1 cellular context compared by ENCODE assay signal in the genomic region with DNA sequence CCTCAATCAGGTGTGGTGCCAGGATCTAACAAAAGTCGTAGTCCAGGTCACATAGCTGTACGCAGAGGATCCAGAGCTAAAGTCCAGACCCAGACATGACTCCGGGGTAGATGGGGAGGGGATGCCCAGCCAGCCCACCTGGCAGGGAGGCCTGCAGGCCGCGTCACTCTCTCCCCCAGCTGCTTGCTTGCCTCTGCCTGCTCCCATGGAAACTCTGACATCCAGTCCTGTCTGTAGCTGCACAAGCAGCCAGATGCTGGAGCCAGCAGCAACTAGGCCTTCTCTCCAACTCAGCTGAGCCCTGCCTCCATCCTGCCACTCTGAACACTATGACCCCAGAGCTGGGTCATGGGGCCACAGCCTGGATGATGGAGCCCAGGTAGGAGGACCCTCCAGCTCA.
TF ChIP-seq lines count a peak whose summit lies in the region.

No MANE protein-coding gene starts in this region.

TF ChIP-seq in IMR-90, 13 proteins besides CTCF, POLR2A, EP300 and RAD21:
- TF ChIP-seq, protein P1, sequence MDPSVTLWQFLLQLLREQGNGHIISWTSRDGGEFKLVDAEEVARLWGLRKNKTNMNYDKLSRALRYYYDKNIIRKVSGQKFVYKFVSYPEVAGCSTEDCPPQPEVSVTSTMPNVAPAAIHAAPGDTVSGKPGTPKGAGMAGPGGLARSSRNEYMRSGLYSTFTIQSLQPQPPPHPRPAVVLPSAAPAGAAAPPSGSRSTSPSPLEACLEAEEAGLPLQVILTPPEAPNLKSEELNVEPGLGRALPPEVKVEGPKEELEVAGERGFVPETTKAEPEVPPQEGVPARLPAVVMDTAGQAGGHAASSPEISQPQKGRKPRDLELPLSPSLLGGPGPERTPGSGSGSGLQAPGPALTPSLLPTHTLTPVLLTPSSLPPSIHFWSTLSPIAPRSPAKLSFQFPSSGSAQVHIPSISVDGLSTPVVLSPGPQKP (IDR thresholded peaks at IDR 0.05; ENCODE audit: borderline replicate concordance, low read depth, low read length) = no peak
- TF ChIP-seq, protein P2, sequence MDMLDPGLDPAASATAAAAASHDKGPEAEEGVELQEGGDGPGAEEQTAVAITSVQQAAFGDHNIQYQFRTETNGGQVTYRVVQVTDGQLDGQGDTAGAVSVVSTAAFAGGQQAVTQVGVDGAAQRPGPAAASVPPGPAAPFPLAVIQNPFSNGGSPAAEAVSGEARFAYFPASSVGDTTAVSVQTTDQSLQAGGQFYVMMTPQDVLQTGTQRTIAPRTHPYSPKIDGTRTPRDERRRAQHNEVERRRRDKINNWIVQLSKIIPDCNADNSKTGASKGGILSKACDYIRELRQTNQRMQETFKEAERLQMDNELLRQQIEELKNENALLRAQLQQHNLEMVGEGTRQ (IDR thresholded peaks at IDR 0.05; ENCODE audit: low read depth, low read length) = no peak
- TF ChIP-seq MXI1 (IDR thresholded peaks at IDR 0.05; ENCODE audit: borderline replicate concordance, low read depth, low read length) (no peak), MAFK (IDR thresholded peaks at IDR 0.05; ENCODE audit: low read depth, low read length) (no peak), BHLHE40 (IDR thresholded peaks at IDR 0.05; ENCODE audit: low read depth, low read length) (no peak), SMC3 (IDR thresholded peaks at IDR 0.05; ENCODE audit: low read depth, low read length) (no peak), NFE2L2 (IDR thresholded peaks at IDR 0.05; ENCODE audit: low read depth, low read length) (no peak), RFX5 (IDR thresholded peaks at IDR 0.05; ENCODE audit: low read depth, low read length) (no peak), RCOR1 (IDR thresholded peaks at IDR 0.05; ENCODE audit: insufficient replicate concordance, low read length) (no peak), MAZ (IDR thresholded peaks at IDR 0.05; ENCODE audit: borderline replicate concordance, low read depth, low read length) (no peak)
